Comparison of ENCODE assay signal across 11 cellular contexts in genomic region chr1:9590945-9591668, GRCh38. TPM values are rescaled to one million over a fixed set of nuclear protein-coding genes. Genes with fewer than 3 reads are reported as not detected.
DNase-seq lines count a peak whose midpoint lies in the region; ATAC-seq, FAIRE-seq and TF ChIP-seq lines count a peak whose summit lies in the region.
"Had no signal": no experiment of that assay in that cellular context is flagged by ENCODE, and none has a peak within 500 bp of the region (broad histone marks: within the 10 kb centered on the region; RNA-seq: fewer than 3 reads in every experiment).

No MANE protein-coding gene starts in this region.

- no peaks in the 10 kb centered on the region for H3K27me3 Mint-ChIP-seq in activated CD4-positive, alpha-beta memory T cell treated with anti-CD3 and anti-CD28 coated beads, Interleukin-2, amount 10 ng/mL, durations not matched to agents 7 days and 5 days
- H3K27me3 Mint-ChIP-seq in activated CD4-positive, alpha-beta memory T cell treated with anti-CD3 and anti-CD28 coated beads for 36 hours = no peaks in the 10 kb centered on the region
- H3K27me3 Mint-ChIP-seq in brain = peaks cover 3% of the 10 kb centered on the region

- H3K4me3 ChIP-seq in Loucy (ENCODE audit: low read length, poor library complexity, severe bottlenecking) (peak overlapping the region; percentile 96), gastrocnemius medialis (peak overlapping the region in 2 of 4 donors; percentile 59 to 86)

- no peak for TF ChIP-seq POLR2A in gastrocnemius medialis (IDR thresholded peaks at IDR 0.05)

- no peak for TF ChIP-seq CTCF in Loucy (conservative IDR thresholded peaks at IDR 0.05; ENCODE audit: low read length)
- TF ChIP-seq CTCF in brain (conservative IDR thresholded peaks at IDR 0.05) = no peak
- no peak for TF ChIP-seq CTCF in gastrocnemius medialis (IDR thresholded peaks at IDR 0.05 in 4 of 5, conservative IDR thresholded peaks at IDR 0.05 in 1 of 5)

- no peaks in the 10 kb centered on the region for H3K9me3 Mint-ChIP-seq in activated CD4-positive, alpha-beta memory T cell treated with anti-CD3 and anti-CD28 coated beads, Interleukin-2, amount 10 ng/mL, durations not matched to agents 7 days and 5 days
- H3K9me3 Mint-ChIP-seq in activated CD4-positive, alpha-beta memory T cell treated with anti-CD3 and anti-CD28 coated beads for 36 hours = no peaks in the 10 kb centered on the region
- H3K9me3 Mint-ChIP-seq in brain = no peaks in the 10 kb centered on the region

- peak overlapping the region; percentile 77 to 84 (median 82) for H3K27ac ChIP-seq in gastrocnemius medialis

- intact Hi-C loops in activated CD4-positive, alpha-beta memory T cell treated with anti-CD3 and anti-CD28 coated beads for 36 hours (cut with micrococcal nuclease) = no loop called here
- intact Hi-C loops in gastrocnemius medialis (cut with DNase I; ENCODE audit: low total_unique reads) = loop anchor here (10.0 kb wide), 1 partner anchor 234 kb away; the partner anchor contains the start of gene CLSTN1

- H3K9me3 ChIP-seq in Loucy (ENCODE audit: insufficient read depth, low read depth, low read length) (no peaks in the 10 kb centered on the region), gastrocnemius medialis (no peaks in the 10 kb centered on the region)

- CTCF ChIA-PET in activated CD4-positive, alpha-beta memory T cell treated with anti-CD3 and anti-CD28 coated beads, Interleukin-2, amount 10 ng/mL, durations not matched to agents 7 days and 5 days (lab: Charles Lee) = interaction anchor here (0.7 kb wide), 1 partner anchor 24 kb away, joined by 3 read pairs; no protein-coding TSS in a partner anchor
- CTCF ChIA-PET in activated CD4-positive, alpha-beta memory T cell treated with anti-CD3 and anti-CD28 coated beads for 36 hours (lab: Charles Lee) = interaction anchor here (0.7 to 1.8 kb wide), 2 partner anchors 24 to 35 kb away, joined by 3 to 6 read pairs; no protein-coding TSS in a partner anchor

- H3K27me3 ChIP-seq in Loucy (ENCODE audit: insufficient read depth, low read length, poor library complexity, severe bottlenecking) (no peaks in the 10 kb centered on the region), gastrocnemius medialis (no peaks in the 10 kb centered on the region)

- FAIRE-seq in HTR-8/SVneo (lab: Jason Lieb, UNC) = no peak

- no peaks in the 10 kb centered on the region for H3K36me3 Mint-ChIP-seq in activated CD4-positive, alpha-beta memory T cell treated with anti-CD3 and anti-CD28 coated beads, Interleukin-2, amount 10 ng/mL, durations not matched to agents 7 days and 5 days (ENCODE audit: low read depth)
- no peaks in the 10 kb centered on the region for H3K36me3 Mint-ChIP-seq in activated CD4-positive, alpha-beta memory T cell treated with anti-CD3 and anti-CD28 coated beads for 36 hours
- H3K36me3 Mint-ChIP-seq in brain = no peaks in the 10 kb centered on the region

- H3K4me1 Mint-ChIP-seq in activated CD4-positive, alpha-beta memory T cell treated with anti-CD3 and anti-CD28 coated beads, Interleukin-2, amount 10 ng/mL, durations not matched to agents 7 days and 5 days = peaks cover 35% of the 10 kb centered on the region
- peaks cover 32% of the 10 kb centered on the region for H3K4me1 Mint-ChIP-seq in activated CD4-positive, alpha-beta memory T cell treated with anti-CD3 and anti-CD28 coated beads for 36 hours (ENCODE audit: low read depth)
- peaks cover 62% of the 10 kb centered on the region for H3K4me1 Mint-ChIP-seq in brain

- no peak overlapping the region for H2AFZ ChIP-seq in Loucy (ENCODE audit: low read length)

- DNase-seq in activated CD4-positive, alpha-beta memory T cell treated with anti-CD3 and anti-CD28 coated beads, Interleukin-2, amount 10 ng/mL, durations not matched to agents 7 days and 5 days = no peak
- no peak for DNase-seq in activated CD4-positive, alpha-beta memory T cell treated with anti-CD3 and anti-CD28 coated beads for 36 hours
- DNase-seq in gastrocnemius medialis (no peak), HTR-8/SVneo (ENCODE audit: insufficient read length, low spot score) (no peak), NCI-H2227 treated with DMSO at 0.1 percent for 48 hours (lab: John Stamatoyannopoulos, UW) (no peak)
- DNase-seq: activated gamma-delta T cell treated with Interleukin-2 at 50 U/mL for 16 hours; NCI-H446; stimulated activated naive CD8-positive, alpha-beta T cell treated with anti-CD3 and anti-CD28 coated beads, Interleukin-15, Interleukin-2, amounts not matched to agents 100 U/mL and 50 U/mL, for 24 hours had no signal

- no peak overlapping the region for H3K4me3 Mint-ChIP-seq in activated CD4-positive, alpha-beta memory T cell treated with anti-CD3 and anti-CD28 coated beads, Interleukin-2, amount 10 ng/mL, durations not matched to agents 7 days and 5 days
- no peak overlapping the region for H3K4me3 Mint-ChIP-seq in activated CD4-positive, alpha-beta memory T cell treated with anti-CD3 and anti-CD28 coated beads for 36 hours
- peak overlapping the region; percentile 60 to 93 (median 88) for H3K4me3 Mint-ChIP-seq in brain

- H3K4me1 ChIP-seq in Loucy (ENCODE audit: insufficient read depth, low read length, poor library complexity, severe bottlenecking) (peaks cover 44% of the 10 kb centered on the region), gastrocnemius medialis (peaks cover 70 to 72% of the 10 kb centered on the region in 2 donors)

- ATAC-seq in gastrocnemius medialis = no peak
- ATAC-seq in HG03521 (IDR thresholded peaks at IDR 0.05; ENCODE audit: unreplicated experiment) = no peak
- ATAC-seq: stimulated activated naive CD8-positive, alpha-beta T cell treated with anti-CD3 and anti-CD28 coated beads, Interleukin-15, Interleukin-2, amounts not matched to agents 100 U/mL and 50 U/mL, for 24 hours had no signal

- H3K4me2 ChIP-seq in Loucy (ENCODE audit: low read depth, low read length, poor library complexity, severe bottlenecking) = peak overlapping the region; percentile 90

- H3K9ac ChIP-seq in Loucy (ENCODE audit: low read depth, low read length, poor library complexity, severe bottlenecking) = peak overlapping the region; percentile 86

- POLR2A ChIA-PET in activated CD4-positive, alpha-beta memory T cell treated with anti-CD3 and anti-CD28 coated beads, Interleukin-2, amount 10 ng/mL, durations not matched to agents 7 days and 5 days (lab: Charles Lee) = interaction anchor here (1.5 kb wide), 1 partner anchor 47 kb away, joined by 4 read pairs; no protein-coding TSS in a partner anchor
- POLR2A ChIA-PET in activated CD4-positive, alpha-beta memory T cell treated with anti-CD3 and anti-CD28 coated beads for 36 hours (lab: Charles Lee) = no interaction called here

- no peaks in the 10 kb centered on the region for H3F3A ChIP-seq in Loucy (ENCODE audit: low read depth)

- peak overlapping the region; percentile 1 for H3K27ac Mint-ChIP-seq in activated CD4-positive, alpha-beta memory T cell treated with anti-CD3 and anti-CD28 coated beads, Interleukin-2, amount 10 ng/mL, durations not matched to agents 7 days and 5 days
- no peak overlapping the region for H3K27ac Mint-ChIP-seq in activated CD4-positive, alpha-beta memory T cell treated with anti-CD3 and anti-CD28 coated beads for 36 hours
- H3K27ac Mint-ChIP-seq in brain = peak overlapping the region in 4 of 5 experiments; percentile 10 to 94 (median 78)

- peaks cover 71% of the 10 kb centered on the region for H3K79me2 ChIP-seq in Loucy (ENCODE audit: insufficient read depth, low read length)

- no peaks in the 10 kb centered on the region for H3K9me2 ChIP-seq in Loucy (replicated peaks; ENCODE audit: low read depth, low read length)

- H4K20me1 ChIP-seq in Loucy (ENCODE audit: insufficient read depth, low read length, poor library complexity, severe bottlenecking) = peaks cover 60% of the 10 kb centered on the region

- in situ Hi-C loops in gastrocnemius medialis (cut with MboI; ENCODE audit: low sequenced_read_pairs in 4 of 4) = no loop called here

- H3K36me3 ChIP-seq in Loucy (ENCODE audit: insufficient read depth, low read length) (peaks cover 4% of the 10 kb centered on the region; the same call in 1 of the 2 replicates), gastrocnemius medialis (no peaks in the 10 kb centered on the region)

RNA-seq across cellular contexts. Expression of gene TMEM201, which starts 2.4 kb away (rescaled TPM):
- total RNA-seq in activated CD4-positive, alpha-beta memory T cell treated with anti-CD3 and anti-CD28 coated beads, Interleukin-2, amount 10 ng/mL, durations not matched to agents 7 days and 5 days = 10 to 100 TPM; 12.4 to 13.4 TPM
- total RNA-seq in activated CD4-positive, alpha-beta memory T cell treated with anti-CD3 and anti-CD28 coated beads for 36 hours = 10 to 100 TPM; 12.2 to 14.0 TPM
- polyA plus RNA-seq in brain (ENCODE audit: insufficient read depth, low read depth, low replicate concordance) = 34.2 TPM
- 10 to 100 TPM; 21.5 to 67.6 (median 31.7) TPM for total RNA-seq in gastrocnemius medialis

RNA-seq across cellular contexts. Expression of gene SLC25A33, which starts 51.8 kb away (rescaled TPM):
- 1 to 10 TPM; 2.6 to 3.0 TPM for total RNA-seq in activated CD4-positive, alpha-beta memory T cell treated with anti-CD3 and anti-CD28 coated beads, Interleukin-2, amount 10 ng/mL, durations not matched to agents 7 days and 5 days
- total RNA-seq in activated CD4-positive, alpha-beta memory T cell treated with anti-CD3 and anti-CD28 coated beads for 36 hours = 1 to 10 TPM; 5.4 to 6.1 TPM
- polyA plus RNA-seq in brain (ENCODE audit: insufficient read depth, low read depth, low replicate concordance) = 9.7 TPM
- total RNA-seq in gastrocnemius medialis = 10 to 100 TPM; 40.3 to 88.6 (median 49.1) TPM

Comparison
In these comparisons a context has a peak if more than half of its experiments do, and no peak if none do; other contexts are left out.
1. H3K4me3 Mint-ChIP-seq: peak in brain (5 of 5); none in activated CD4-positive, alpha-beta memory T cell treated with anti-CD3 and anti-CD28 coated beads, Interleukin-2, amount 10 ng/mL, durations not matched to agents 7 days and 5 days (single experiment) and activated CD4-positive, alpha-beta memory T cell treated with anti-CD3 and anti-CD28 coated beads for 36 hours (single experiment).
2. RNA of gene SLC25A33, which starts 51.8 kb away (total RNA-seq): 40.3 to 88.6 TPM in gastrocnemius medialis; 5.4 to 6.1 TPM in activated CD4-positive, alpha-beta memory T cell treated with anti-CD3 and anti-CD28 coated beads for 36 hours and 2.6 to 3.0 TPM in activated CD4-positive, alpha-beta memory T cell treated with anti-CD3 and anti-CD28 coated beads, Interleukin-2, amount 10 ng/mL, durations not matched to agents 7 days and 5 days; every median in the first group is over 4 times any median in the second.